2 cellular contexts compared by ENCODE assay signal in the genomic region with DNA sequence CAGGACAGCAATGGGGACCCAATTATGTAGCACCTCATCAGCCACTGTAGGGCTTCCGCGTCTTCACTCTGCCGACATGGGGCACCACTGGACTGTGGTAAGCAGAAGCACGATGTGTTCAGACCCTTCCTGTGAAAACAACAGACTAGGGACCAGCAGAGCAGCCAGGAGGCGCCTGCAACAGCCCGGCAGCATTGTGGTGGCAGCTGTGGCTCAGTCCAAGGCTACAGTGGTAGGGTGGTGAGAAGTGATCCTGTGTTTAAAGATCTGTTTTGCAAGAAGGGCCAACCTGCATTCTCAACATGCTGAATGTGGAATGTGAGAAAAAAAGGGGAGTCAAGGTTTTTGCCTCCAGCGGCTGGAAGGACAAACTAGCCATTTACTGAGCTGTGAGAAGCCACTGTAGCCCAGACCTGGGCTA.
TF ChIP-seq lines count a peak whose summit lies in the region.

No MANE protein-coding gene starts in this region.

TF ChIP-seq in IMR-90, 13 proteins besides CTCF, POLR2A, EP300 and RAD21:
- TF ChIP-seq RCOR1 (IDR thresholded peaks at IDR 0.05; ENCODE audit: insufficient replicate concordance, low read length) (no peak), SMC3 (IDR thresholded peaks at IDR 0.05; ENCODE audit: low read depth, low read length) (no peak), MAZ (IDR thresholded peaks at IDR 0.05; ENCODE audit: borderline replicate concordance, low read depth, low read length) (no peak), FOS (IDR thresholded peaks at IDR 0.05; ENCODE audit: low read depth, low read length) (no peak), CEBPB (IDR thresholded peaks at IDR 0.05; ENCODE audit: low read depth, low read length) (no peak), NFE2L2 (IDR thresholded peaks at IDR 0.05; ENCODE audit: low read depth, low read length) (no peak), ELK1 (IDR thresholded peaks at IDR 0.05; ENCODE audit: borderline replicate concordance, low read depth, low read length) (no peak), BHLHE40 (IDR thresholded peaks at IDR 0.05; ENCODE audit: low read depth, low read length) (no peak), RFX5 (IDR thresholded peaks at IDR 0.05; ENCODE audit: low read depth, low read length) (no peak), CHD1 (IDR thresholded peaks at IDR 0.05; ENCODE audit: low read depth, low read length) (no peak), MXI1 (IDR thresholded peaks at IDR 0.05; ENCODE audit: borderline replicate concordance, low read depth, low read length) (no peak), MAFK (IDR thresholded peaks at IDR 0.05; ENCODE audit: low read depth, low read length) (no peak)
- TF ChIP-seq, protein P1, sequence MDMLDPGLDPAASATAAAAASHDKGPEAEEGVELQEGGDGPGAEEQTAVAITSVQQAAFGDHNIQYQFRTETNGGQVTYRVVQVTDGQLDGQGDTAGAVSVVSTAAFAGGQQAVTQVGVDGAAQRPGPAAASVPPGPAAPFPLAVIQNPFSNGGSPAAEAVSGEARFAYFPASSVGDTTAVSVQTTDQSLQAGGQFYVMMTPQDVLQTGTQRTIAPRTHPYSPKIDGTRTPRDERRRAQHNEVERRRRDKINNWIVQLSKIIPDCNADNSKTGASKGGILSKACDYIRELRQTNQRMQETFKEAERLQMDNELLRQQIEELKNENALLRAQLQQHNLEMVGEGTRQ (IDR thresholded peaks at IDR 0.05; ENCODE audit: low read depth, low read length), result no peak

TF ChIP-seq in SK-N-SH, 30 proteins besides CTCF, POLR2A, EP300 and RAD21:
- no peak for TF ChIP-seq SIN3A (IDR thresholded peaks at IDR 0.05; ENCODE audit: borderline replicate concordance, low read depth, low read length)
- no peak for TF ChIP-seq NFIC (IDR thresholded peaks at IDR 0.05; ENCODE audit: borderline replicate concordance)
- no peak for TF ChIP-seq RCOR1 (IDR thresholded peaks at IDR 0.05; ENCODE audit: low read length)
- TF ChIP-seq JUND (IDR thresholded peaks at IDR 0.05), result no peak
- no peak for TF ChIP-seq RXRA (IDR thresholded peaks at IDR 0.05; ENCODE audit: borderline replicate concordance, low read depth)
- no peak for TF ChIP-seq FOXJ3 (CRISPR knock-in tag; IDR thresholded peaks at IDR 0.05)
- TF ChIP-seq, protein P2, sequence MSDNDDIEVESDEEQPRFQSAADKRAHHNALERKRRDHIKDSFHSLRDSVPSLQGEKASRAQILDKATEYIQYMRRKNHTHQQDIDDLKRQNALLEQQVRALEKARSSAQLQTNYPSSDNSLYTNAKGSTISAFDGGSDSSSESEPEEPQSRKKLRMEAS (IDR thresholded peaks at IDR 0.05; ENCODE audit: low read depth), result no peak
- no peak for TF ChIP-seq TAF1 (IDR thresholded peaks at IDR 0.05; ENCODE audit: borderline replicate concordance, low read depth, low read length)
